8 cellular contexts compared by ENCODE assay signal in the genomic region with DNA sequence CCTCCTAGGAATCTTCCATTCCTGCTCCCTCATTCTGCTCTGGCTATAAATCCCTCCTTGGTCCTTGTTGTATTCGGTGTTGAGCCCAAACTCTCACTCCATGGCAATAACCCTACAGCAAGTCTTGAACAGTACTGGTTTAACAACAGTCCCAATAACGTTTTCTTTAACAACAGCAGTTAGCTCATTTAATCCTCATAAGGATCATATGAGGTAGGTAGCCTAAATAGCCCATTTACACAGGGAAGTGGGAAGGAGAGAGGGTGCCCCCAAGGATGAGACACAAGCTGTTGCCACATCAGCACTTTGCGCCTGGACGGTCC. TPM values are rescaled to one million over a fixed set of nuclear protein-coding genes. Genes with fewer than 3 reads are reported as not detected.
DNase-seq lines count a peak whose midpoint lies in the region; TF ChIP-seq lines count a peak whose summit lies in the region.

No MANE protein-coding gene starts in this region.

- H3K4me3 ChIP-seq in Loucy (ENCODE audit: low read length, poor library complexity, severe bottlenecking) (peak overlapping the region; percentile 69), ovary (peak overlapping the region; percentile 69)
- peak overlapping the region; percentile 97 for H3K4me3 ChIP-seq in effector memory CD4-positive, alpha-beta T cell (ENCODE audit: insufficient read depth, low read depth, low read length, poor library complexity, severe bottlenecking)

- peaks cover 6% of the 10 kb centered on the region; the same call in 1 of the 2 replicates for H3F3A ChIP-seq in Loucy (ENCODE audit: low read depth)

- H3K4me1 ChIP-seq in ES-I3 (ENCODE audit: insufficient read depth, low read length) (peaks cover 21% of the 10 kb centered on the region), Loucy (ENCODE audit: insufficient read depth, low read length, poor library complexity, severe bottlenecking) (peaks cover 70% of the 10 kb centered on the region), ovary (ENCODE audit: insufficient read depth) (peaks cover 12% of the 10 kb centered on the region)
- H3K4me1 ChIP-seq in effector memory CD4-positive, alpha-beta T cell (ENCODE audit: control insufficient read depth, insufficient read depth, low read length, poor library complexity, severe bottlenecking) = peaks cover 38% of the 10 kb centered on the region

- no peak for TF ChIP-seq POLR2A in ovary (IDR thresholded peaks at IDR 0.05)

- H3K79me2 ChIP-seq in Loucy (ENCODE audit: insufficient read depth, low read length) = no peaks in the 10 kb centered on the region

- intact Hi-C loops in ovary (cut with DNase I) = loop anchor here in 2 of 4 donors (5.0 to 10.0 kb wide), 2 partner anchors 52 to 59 kb away; no protein-coding TSS in a partner anchor

- H3K36me3 ChIP-seq in ES-I3 (ENCODE audit: insufficient read depth, low read length) = no peaks in the 10 kb centered on the region
- no peaks in the 10 kb centered on the region for H3K36me3 ChIP-seq in Loucy (ENCODE audit: insufficient read depth, low read length)
- H3K36me3 ChIP-seq in effector memory CD4-positive, alpha-beta T cell (ENCODE audit: control insufficient read depth, insufficient read depth, low read length) = no peaks in the 10 kb centered on the region
- H3K36me3 ChIP-seq in ovary = no peaks in the 10 kb centered on the region

- peak overlapping the region; percentile 96; the same call in 1 of the 2 replicates for H3K9ac ChIP-seq in ES-I3 (ENCODE audit: low read depth, low read length)
- peak overlapping the region; percentile 81 for H3K9ac ChIP-seq in Loucy (ENCODE audit: low read depth, low read length, poor library complexity, severe bottlenecking)

- H3K9me3 ChIP-seq in ES-I3 (ENCODE audit: control insufficient read depth, insufficient read depth, low read length) (no peaks in the 10 kb centered on the region), Loucy (ENCODE audit: insufficient read depth, low read depth, low read length) (no peaks in the 10 kb centered on the region), ovary (no peaks in the 10 kb centered on the region)
- H3K9me3 ChIP-seq in effector memory CD4-positive, alpha-beta T cell (ENCODE audit: control insufficient read depth, low read length) = no peaks in the 10 kb centered on the region

- peak overlapping the region; percentile 78 for H3K27ac ChIP-seq in effector memory CD4-positive, alpha-beta T cell (ENCODE audit: insufficient read depth, low read length, poor library complexity, severe bottlenecking)
- H3K27ac ChIP-seq in ovary = peak overlapping the region; percentile 61 to 86

- DNase-seq in effector memory CD4-positive, alpha-beta T cell = no peak
- DNase-seq in ovary (no peak), D341Med (ENCODE audit: low spot score) (no peak), NCI-H2029 (lab: John Stamatoyannopoulos, UW) (no peak), GOT3 (lab: John Stamatoyannopoulos, UW) (no peak), DMS114 treated with DMSO at 0.1 percent for 48 hours (lab: John Stamatoyannopoulos, UW; ENCODE audit: unreplicated experiment) (no peak)

- H4K20me1 ChIP-seq in Loucy (ENCODE audit: insufficient read depth, low read length, poor library complexity, severe bottlenecking) = no peaks in the 10 kb centered on the region

- H3K4me2 ChIP-seq in Loucy (ENCODE audit: low read depth, low read length, poor library complexity, severe bottlenecking) = peak overlapping the region; percentile 89

- H3K27me3 ChIP-seq in Loucy (ENCODE audit: insufficient read depth, low read length, poor library complexity, severe bottlenecking) = no peaks in the 10 kb centered on the region
- H3K27me3 ChIP-seq in effector memory CD4-positive, alpha-beta T cell (replicated peaks; ENCODE audit: control insufficient read depth, insufficient read depth, low read length, poor library complexity, severe bottlenecking) = no peaks in the 10 kb centered on the region
- H3K27me3 ChIP-seq in ovary = no peaks in the 10 kb centered on the region

- H2AFZ ChIP-seq in Loucy (ENCODE audit: low read length) = no peak overlapping the region

- no peaks in the 10 kb centered on the region for H3K9me2 ChIP-seq in Loucy (replicated peaks; ENCODE audit: low read depth, low read length)

- WGBS in ovary, 3 donors = 30 to 37% (median 34%) methylated on average over 4 of the region's 4 CpGs

- no peak for TF ChIP-seq EP300 in ovary (IDR thresholded peaks at IDR 0.05)

- no peak for TF ChIP-seq CTCF in Loucy (conservative IDR thresholded peaks at IDR 0.05; ENCODE audit: low read length)
- TF ChIP-seq CTCF in ovary (IDR thresholded peaks at IDR 0.05) = no peak

RNA-seq across cellular contexts. Expression of gene AGTRAP, which starts 0.4 kb away (rescaled TPM):
- total RNA-seq in ovary = 10 to 100 TPM; 24.5 to 53.2 (median 31.1) TPM
- polyA plus RNA-seq in ovary = 10 to 100 TPM in 1 of 2 donors, 1 to 10 TPM in 1; 5.9 to 38.2 TPM

RNA-seq across cellular contexts. Expression of gene C1orf167, which starts 26.5 kb away (rescaled TPM):
- 1 to 10 TPM in 3 of 7 donors, under 1 TPM in 3, not detected in 1; 0.48 to 1.8 (median 1.1) TPM for total RNA-seq in ovary
- 1 to 10 TPM in 1 of 2 donors, not detected in 1; 4.4 TPM for polyA plus RNA-seq in ovary

RNA-seq across cellular contexts. Expression of gene DRAXIN, which starts 44.0 kb away (rescaled TPM):
- total RNA-seq in ovary = under 1 TPM in 5 of 7 donors, not detected in 2; under 0.01 to 0.33 (median 0.05) TPM
- under 1 TPM; 0.01 to 0.12 TPM for polyA plus RNA-seq in ovary

RNA-seq across cellular contexts. Expression of gene MAD2L2, which starts 54.5 kb away (rescaled TPM):
- total RNA-seq in ovary = 10 to 100 TPM; 21.1 to 35.9 (median 27.8) TPM
- 10 to 100 TPM; 13.0 to 34.6 TPM for polyA plus RNA-seq in ovary
